ENCODE assay signal across 11 cellular contexts in the genomic region with DNA sequence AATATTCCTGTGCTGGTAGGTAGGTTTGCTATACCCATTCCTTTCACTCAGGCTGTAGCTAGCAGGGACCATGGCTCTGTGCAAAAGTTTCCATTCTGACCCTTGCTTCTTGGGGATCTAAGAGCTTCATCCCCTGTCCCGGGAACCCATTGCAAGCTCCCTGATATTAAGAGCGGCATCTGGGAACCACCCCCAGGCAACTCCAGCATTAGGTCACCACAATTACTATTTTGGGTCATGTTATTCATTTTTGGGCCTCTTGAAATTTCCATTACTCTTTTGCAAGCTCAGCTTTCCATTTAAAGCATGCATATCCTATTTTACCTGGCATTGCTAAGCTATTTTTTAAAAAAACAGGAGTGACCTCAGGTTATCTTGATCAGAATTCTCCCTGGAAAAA. TPM values are rescaled to one million over a fixed set of nuclear protein-coding genes. Genes with fewer than 3 reads are reported as not detected.
"Had no signal": no experiment of that assay in that cellular context is flagged by ENCODE, and none has a peak within 500 bp of the region (broad histone marks: within the 10 kb centered on the region; RNA-seq: fewer than 3 reads in every experiment).

No MANE protein-coding gene starts in this region.

- H3K36me3 ChIP-seq: HAP-1 had no signal

- H3K4me3 ChIP-seq: GM23248, HAP-1 had no signal

- H3K27ac ChIP-seq: GM23248, HL-60 had no signal

- H3K4me1 ChIP-seq: HAP-1 had no signal

- H3K27ac Mint-ChIP-seq: HFFc6, IgD-negative memory B cell had no signal

- H3K4me3 Mint-ChIP-seq: HFFc6, IgD-negative memory B cell had no signal

- DNase-seq: GM23248, GOT3, H7, HFFc6 had no signal

- ATAC-seq: HCT116, HepG2 had no signal

RNA-seq across cellular contexts. Expression of a gene that starts 22.1 kb away (rescaled TPM):
- total RNA-seq: GM23248, H4, HepG2, HFFc6, HT1080 had no signal
- polyA plus RNA-seq: GM23248, HepG2, IgD-negative memory B cell had no signal
